In the genomic region with DNA sequence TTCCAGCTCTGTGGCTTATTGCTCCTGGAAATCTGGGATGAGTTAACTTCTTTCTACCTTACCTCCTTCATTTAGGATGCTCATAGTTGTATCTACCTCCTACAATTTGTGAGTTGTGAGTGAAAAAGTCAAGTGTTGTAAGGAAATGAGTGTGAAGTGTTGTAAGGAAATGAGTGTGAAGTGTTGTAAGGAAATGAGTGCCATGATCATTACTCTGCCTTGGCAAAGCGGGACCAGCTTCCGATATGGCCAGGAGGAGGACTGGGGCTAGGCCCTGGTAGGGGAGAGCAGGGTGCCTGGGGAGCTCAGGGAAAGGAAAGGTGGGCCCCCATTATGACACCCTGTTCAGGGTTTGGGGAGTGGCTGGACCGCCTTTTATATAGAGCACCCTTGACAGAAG, we compare ENCODE assay signal across 22 cellular contexts.
DNase-seq lines count a peak whose midpoint lies in the region; ATAC-seq and TF ChIP-seq lines count a peak whose summit lies in the region.
"Had no signal": no experiment of that assay in that cellular context is flagged by ENCODE, and none has a peak within 500 bp of the region (broad histone marks: within the 10 kb centered on the region; RNA-seq: fewer than 3 reads in every experiment).

No MANE protein-coding gene starts in this region.

- H3K79me2 ChIP-seq in GM23248 (ENCODE audit: insufficient read depth) (no peaks in the 10 kb centered on the region), SK-N-SH (ENCODE audit: insufficient read depth) (no peaks in the 10 kb centered on the region)

- H3K36me3 ChIP-seq in CD8-positive, alpha-beta memory T cell (ENCODE audit: insufficient read depth, low read length): no peaks in the 10 kb centered on the region
- H3K36me3 ChIP-seq in GM23248 (ENCODE audit: low read depth): no peaks in the 10 kb centered on the region
- no peaks in the 10 kb centered on the region for H3K36me3 ChIP-seq in SK-N-SH (replicated peaks in 1 of 2; ENCODE audit: control insufficient read depth in 1 of 2, insufficient read depth in 2 of 2, low read length in 1 of 2)

- H3K27ac ChIP-seq in C4-2B (peak overlapping the region; percentile 69; the same call in 1 of the 2 replicates), GM23248 (no peak overlapping the region), SK-N-SH (ENCODE audit: low read depth in 2 of 2, low read length in 1 of 2) (no peak overlapping the region)
- no peak overlapping the region for H3K27ac ChIP-seq in CD8-positive, alpha-beta memory T cell (ENCODE audit: low read depth, low read length)
- H3K27ac ChIP-seq: A549 had no signal

- no peaks in the 10 kb centered on the region for H3K9me2 ChIP-seq in GM23248 (ENCODE audit: insufficient read depth)
- H3K9me2 ChIP-seq in SK-N-SH: no peaks in the 10 kb centered on the region

- H3F3A ChIP-seq in GM23248 (ENCODE audit: insufficient read depth) (no peaks in the 10 kb centered on the region), SK-N-SH (replicated peaks; ENCODE audit: insufficient read depth) (no peaks in the 10 kb centered on the region)

- H3K4me3 Mint-ChIP-seq in activated T-cell treated with anti-CD3 and anti-CD28 coated beads, Interleukin-2, amount 50 U/mL, for 72 hours: no peak overlapping the region
- H3K4me3 Mint-ChIP-seq in CD8-positive, alpha-beta memory T cell: peak overlapping the region in 3 of 7 donors; percentile 1 to 20 (median 18)
- no peak overlapping the region for H3K4me3 Mint-ChIP-seq in activated T-helper 17 cell treated with anti-CD3 and anti-CD28 coated beads, Interleukin-2, amount 50 U/mL, for 72 hours
- H3K4me3 Mint-ChIP-seq in activated T-helper 2 cell treated with anti-CD3 and anti-CD28 coated beads, Interferon-gamma antibody, Interleukin-2, Interleukin-4, amounts not matched to agents 10 μg/mL and 5 μg/mL and 100 μg/mL, durations not matched to agents 14 hours and 24 hours and 36 hours (ENCODE audit: low read depth): no peak overlapping the region

- in situ Hi-C loops in GM23248 (cut with MboI): no loop called here

- H3K27ac Mint-ChIP-seq in activated T-cell treated with anti-CD3 and anti-CD28 coated beads, Interleukin-2, amount 50 U/mL, for 72 hours: no peak overlapping the region
- peak overlapping the region in 6 of 8 donors; percentile 1 to 72 (median 51) for H3K27ac Mint-ChIP-seq in CD8-positive, alpha-beta memory T cell
- no peak overlapping the region for H3K27ac Mint-ChIP-seq in activated T-helper 17 cell treated with anti-CD3 and anti-CD28 coated beads, Interleukin-2, amount 50 U/mL, for 72 hours
- no peak overlapping the region for H3K27ac Mint-ChIP-seq in activated T-helper 2 cell treated with anti-CD3 and anti-CD28 coated beads, Interferon-gamma antibody, Interleukin-2, Interleukin-4, amounts not matched to agents 10 μg/mL and 5 μg/mL and 100 μg/mL, durations not matched to agents 14 hours and 24 hours and 36 hours

- no peak for TF ChIP-seq RAD21 in SK-N-SH (IDR thresholded peaks at IDR 0.05; ENCODE audit: low read length)

- H2AFZ ChIP-seq in GM23248: no peak overlapping the region
- H2AFZ ChIP-seq in SK-N-SH (ENCODE audit: low read depth): no peak overlapping the region

- H3K9ac ChIP-seq in GM23248: no peak overlapping the region
- no peak overlapping the region for H3K9ac ChIP-seq in SK-N-SH

- 73 to 79% methylated on average over 3 of the region's 3 CpGs for WGBS in GM23248 (ENCODE audit: low coverage in 1 of 2, low lambda C conversion rate in 2 of 2, missing lambda C conversion rate in 2 of 2), 2 experiments
- WGBS in SK-N-SH (ENCODE audit: low lambda C conversion rate): 37% methylated on average over 3 of the region's 3 CpGs

- ATAC-seq in activated T-cell treated with anti-CD3 and anti-CD28 coated beads, Interleukin-2, amount 50 U/mL, for 72 hours (replicated peaks in 1 of 2): peak; percentile 10 to 34
- ATAC-seq in activated T-helper 17 cell treated with anti-CD3 and anti-CD28 coated beads, Interleukin-2, amount 50 U/mL, for 72 hours (replicated peaks): peak; percentile 17
- ATAC-seq: A549 had no signal

- POLR2A ChIA-PET in CD8-positive, alpha-beta memory T cell (lab: Charles Lee): no interaction called here
- POLR2A ChIA-PET in SK-N-SH (lab: Yijun Ruan, JAX): no interaction called here

- H4K20me1 ChIP-seq in GM23248 (ENCODE audit: insufficient read depth) (no peaks in the 10 kb centered on the region), SK-N-SH (ENCODE audit: insufficient read depth) (no peaks in the 10 kb centered on the region)

- peaks cover 72% of the 10 kb centered on the region for H3K4me1 Mint-ChIP-seq in activated T-cell treated with anti-CD3 and anti-CD28 coated beads, Interleukin-2, amount 50 U/mL, for 72 hours (ENCODE audit: low read depth)
- H3K4me1 Mint-ChIP-seq in CD8-positive, alpha-beta memory T cell: peaks cover 35 to 84% (median 59%) of the 10 kb centered on the region in 3 donors
- peaks cover 36% of the 10 kb centered on the region for H3K4me1 Mint-ChIP-seq in activated T-helper 17 cell treated with anti-CD3 and anti-CD28 coated beads, Interleukin-2, amount 50 U/mL, for 72 hours
- H3K4me1 Mint-ChIP-seq in activated T-helper 2 cell treated with anti-CD3 and anti-CD28 coated beads, Interferon-gamma antibody, Interleukin-2, Interleukin-4, amounts not matched to agents 10 μg/mL and 5 μg/mL and 100 μg/mL, durations not matched to agents 14 hours and 24 hours and 36 hours (ENCODE audit: low read depth): peaks cover 45% of the 10 kb centered on the region

- CTCF ChIA-PET in CD8-positive, alpha-beta memory T cell (lab: Charles Lee): interaction anchor here (1.2 kb wide), 1 partner anchor 29 kb away, joined by 3 read pairs; no protein-coding TSS in a partner anchor
- CTCF ChIA-PET in SK-N-SH (lab: Yijun Ruan, JAX): no interaction called here

- TF ChIP-seq CTCF in C4-2B (conservative IDR thresholded peaks at IDR 0.05) (no peak), SK-N-SH (IDR thresholded peaks at IDR 0.05) (no peak)

- H3K9me3 ChIP-seq in CD8-positive, alpha-beta memory T cell (ENCODE audit: low read length): no peaks in the 10 kb centered on the region
- H3K9me3 ChIP-seq in GM23248 (ENCODE audit: low read depth) (no peaks in the 10 kb centered on the region), SK-N-SH (no peaks in the 10 kb centered on the region)
- H3K9me3 ChIP-seq: A549 had no signal

- H3K4me2 ChIP-seq in GM23248 (ENCODE audit: unreplicated experiment): no peak overlapping the region
- H3K4me2 ChIP-seq in SK-N-SH: no peak overlapping the region
- H3K4me2 ChIP-seq: A549 had no signal

- peaks cover 2% of the 10 kb centered on the region in 2 donors for H3K9me3 Mint-ChIP-seq in activated T-cell treated with anti-CD3 and anti-CD28 coated beads, Interleukin-2, amount 50 U/mL, for 72 hours
- no peaks in the 10 kb centered on the region for H3K9me3 Mint-ChIP-seq in CD8-positive, alpha-beta memory T cell
- H3K9me3 Mint-ChIP-seq in activated T-helper 17 cell treated with anti-CD3 and anti-CD28 coated beads, Interleukin-2, amount 50 U/mL, for 72 hours: no peaks in the 10 kb centered on the region
- peaks cover 13% of the 10 kb centered on the region for H3K9me3 Mint-ChIP-seq in activated T-helper 2 cell treated with anti-CD3 and anti-CD28 coated beads, Interferon-gamma antibody, Interleukin-2, Interleukin-4, amounts not matched to agents 10 μg/mL and 5 μg/mL and 100 μg/mL, durations not matched to agents 14 hours and 24 hours and 36 hours

- peaks cover 36% of the 10 kb centered on the region for H3K4me1 ChIP-seq in CD8-positive, alpha-beta memory T cell (ENCODE audit: insufficient read depth, low read length)
- H3K4me1 ChIP-seq in GM23248 (ENCODE audit: insufficient read depth): 0 out of 2 replicates have a peak, but pooled peaks cover 5% of the 10 kb centered on the region
- no peaks in the 10 kb centered on the region for H3K4me1 ChIP-seq in SK-N-SH (ENCODE audit: control insufficient read depth in 1 of 2, insufficient read depth in 2 of 2, low read depth in 1 of 2, low read length in 1 of 2)
- H3K4me1 ChIP-seq: A549 had no signal

- no peak for DNase-seq in activated T-cell treated with anti-CD3 and anti-CD28 coated beads, Interleukin-2, amount 50 U/mL, for 72 hours
- no peak for DNase-seq in activated T-cell treated with anti-CD3 and anti-CD28 coated beads, Interleukin-2, amount 50 U/mL, for 1 hour
- DNase-seq in CD8-positive, alpha-beta memory T cell: no peak
- DNase-seq in GM23248 (no peak), SK-N-SH (no peak)
- DNase-seq in activated T-helper 2 cell treated with anti-CD3 and anti-CD28 coated beads, Interferon-gamma antibody, Interleukin-2, Interleukin-4, amounts not matched to agents 10 μg/mL and 5 μg/mL and 100 μg/mL, durations not matched to agents 14 hours and 24 hours and 36 hours (ENCODE audit: low spot score): no peak
- DNase-seq: 8988T; ACHN; AML-193; C1 segment of cervical spinal cord; Calu3; CD4-positive, CD25-positive, alpha-beta regulatory T cell; COR-L47; DMS53; DMS79 treated with DMSO at 0.1 percent for 48 hours; GF-D8; GOT3; H7; HCEC 1CT had no signal

- H3K4me3 ChIP-seq in CD8-positive, alpha-beta memory T cell (ENCODE audit: low read length): no peak overlapping the region
- H3K4me3 ChIP-seq in GM23248: no peak overlapping the region
- no peak overlapping the region for H3K4me3 ChIP-seq in SK-N-SH (ENCODE audit: low read depth in 2 of 2, low read length in 1 of 2)
- H3K4me3 ChIP-seq: A549 had no signal

- no peaks in the 10 kb centered on the region for H3K27me3 ChIP-seq in CD8-positive, alpha-beta memory T cell (ENCODE audit: insufficient read depth, low read length, poor library complexity, severe bottlenecking)
- H3K27me3 ChIP-seq in GM23248 (replicated peaks; ENCODE audit: insufficient read depth): no peaks in the 10 kb centered on the region
- no peaks in the 10 kb centered on the region for H3K27me3 ChIP-seq in SK-N-SH (ENCODE audit: insufficient read depth)

- H3K27me3 Mint-ChIP-seq in activated T-cell treated with anti-CD3 and anti-CD28 coated beads, Interleukin-2, amount 50 U/mL, for 72 hours (ENCODE audit: low read depth): no peaks in the 10 kb centered on the region
- no peaks in the 10 kb centered on the region for H3K27me3 Mint-ChIP-seq in CD8-positive, alpha-beta memory T cell
- H3K27me3 Mint-ChIP-seq in activated T-helper 17 cell treated with anti-CD3 and anti-CD28 coated beads, Interleukin-2, amount 50 U/mL, for 72 hours: no peaks in the 10 kb centered on the region
- H3K27me3 Mint-ChIP-seq in activated T-helper 2 cell treated with anti-CD3 and anti-CD28 coated beads, Interferon-gamma antibody, Interleukin-2, Interleukin-4, amounts not matched to agents 10 μg/mL and 5 μg/mL and 100 μg/mL, durations not matched to agents 14 hours and 24 hours and 36 hours (ENCODE audit: low read depth): no peaks in the 10 kb centered on the region

- intact Hi-C loops in activated T-helper 2 cell treated with anti-CD3 and anti-CD28 coated beads, Interferon-gamma antibody, Interleukin-2, Interleukin-4, amounts not matched to agents 10 μg/mL and 5 μg/mL and 100 μg/mL, durations not matched to agents 14 hours and 24 hours and 36 hours (cut with micrococcal nuclease): loop anchor here (2.0 kb wide), 1 partner anchor 29 kb away; no protein-coding TSS in a partner anchor

- peaks cover 2 to 4% of the 10 kb centered on the region in 2 donors for H3K36me3 Mint-ChIP-seq in activated T-cell treated with anti-CD3 and anti-CD28 coated beads, Interleukin-2, amount 50 U/mL, for 72 hours (ENCODE audit: insufficient read depth in 2 of 2)
- peaks cover 0 to 14% (median 4%) of the 10 kb centered on the region in 3 donors for H3K36me3 Mint-ChIP-seq in CD8-positive, alpha-beta memory T cell
- H3K36me3 Mint-ChIP-seq in activated T-helper 17 cell treated with anti-CD3 and anti-CD28 coated beads, Interleukin-2, amount 50 U/mL, for 72 hours (ENCODE audit: low read depth): no peaks in the 10 kb centered on the region
- H3K36me3 Mint-ChIP-seq in activated T-helper 2 cell treated with anti-CD3 and anti-CD28 coated beads, Interferon-gamma antibody, Interleukin-2, Interleukin-4, amounts not matched to agents 10 μg/mL and 5 μg/mL and 100 μg/mL, durations not matched to agents 14 hours and 24 hours and 36 hours (ENCODE audit: low read depth): peaks cover 11% of the 10 kb centered on the region

- no peak for TF ChIP-seq EP300 in SK-N-SH (IDR thresholded peaks at IDR 0.05; ENCODE audit: borderline replicate concordance in 1 of 2, low read depth in 1 of 2, low read length in 1 of 2)

Comparison
In these comparisons a context has a peak if more than half of its experiments do, and no peak if none do; other contexts are left out.
1. H3K27ac Mint-ChIP-seq: peak in CD8-positive, alpha-beta memory T cell (6 of 8); none in activated T-cell treated with anti-CD3 and anti-CD28 coated beads, Interleukin-2, amount 50 U/mL, for 72 hours (single experiment), activated T-helper 17 cell treated with anti-CD3 and anti-CD28 coated beads, Interleukin-2, amount 50 U/mL, for 72 hours (single experiment) and activated T-helper 2 cell treated with anti-CD3 and anti-CD28 coated beads, Interferon-gamma antibody, Interleukin-2, Interleukin-4, amounts not matched to agents 10 μg/mL and 5 μg/mL and 100 μg/mL, durations not matched to agents 14 hours and 24 hours and 36 hours (single experiment).